29 cellular contexts compared by ENCODE assay signal in the genomic region with DNA sequence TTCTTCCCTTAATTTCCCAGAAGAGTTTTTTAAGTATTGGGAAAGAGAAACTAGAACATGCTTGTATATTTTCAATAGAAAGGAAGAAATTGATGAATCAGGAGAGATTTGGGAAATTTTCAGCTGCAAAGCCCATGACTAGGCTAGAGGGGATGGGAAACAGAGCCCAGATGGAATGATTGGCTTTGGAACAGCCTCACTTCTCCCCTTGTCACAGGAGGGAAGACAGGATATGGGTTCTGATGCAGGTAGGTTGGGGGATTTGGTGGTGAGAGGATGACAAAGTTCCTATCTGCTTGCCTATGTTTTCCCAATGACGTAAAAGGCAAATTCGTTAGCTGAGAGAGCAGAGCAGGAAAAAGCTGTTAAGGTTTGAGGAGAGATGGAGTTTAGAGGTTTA.
"Had no signal": no experiment of that assay in that cellular context is flagged by ENCODE, and none has a peak within 500 bp of the region (broad histone marks: within the 10 kb centered on the region; RNA-seq: fewer than 3 reads in every experiment).

No MANE protein-coding gene starts in this region.

- H3K4me3 Mint-ChIP-seq: activated CD4-positive, alpha-beta memory T cell treated with anti-CD3 and anti-CD28 coated beads, Interleukin-2, amount 10 ng/mL, durations not matched to agents 7 days and 5 days; activated CD8-positive, alpha-beta memory T cell treated with anti-CD3 and anti-CD28 coated beads, Interleukin-2, amount 10 ng/mL, durations not matched to agents 7 days and 5 days; activated naive CD8-positive, alpha-beta T cell treated with anti-CD3 and anti-CD28 coated beads for 36 hours; central memory CD8-positive, alpha-beta T cell had no signal

- H3K36me3 Mint-ChIP-seq: activated CD8-positive, alpha-beta memory T cell treated with anti-CD3 and anti-CD28 coated beads, Interleukin-2, amount 10 ng/mL, durations not matched to agents 7 days and 5 days; activated naive CD8-positive, alpha-beta T cell treated with anti-CD3 and anti-CD28 coated beads for 36 hours had no signal

- H3K4me1 Mint-ChIP-seq: activated CD4-positive, alpha-beta memory T cell treated with anti-CD3 and anti-CD28 coated beads, Interleukin-2, amount 10 ng/mL, durations not matched to agents 7 days and 5 days; central memory CD8-positive, alpha-beta T cell had no signal

- H3K27ac Mint-ChIP-seq: activated CD4-positive, alpha-beta memory T cell treated with anti-CD3 and anti-CD28 coated beads, Interleukin-2, amount 10 ng/mL, durations not matched to agents 7 days and 5 days; activated CD8-positive, alpha-beta memory T cell treated with anti-CD3 and anti-CD28 coated beads, Interleukin-2, amount 10 ng/mL, durations not matched to agents 7 days and 5 days; activated naive CD8-positive, alpha-beta T cell treated with anti-CD3 and anti-CD28 coated beads for 36 hours had no signal

- ATAC-seq: activated CD8-positive, alpha-beta memory T cell treated with anti-CD3 and anti-CD28 coated beads, Interleukin-2, amount 10 ng/mL, durations not matched to agents 7 days and 5 days; Panc1 had no signal

- H3K27me3 Mint-ChIP-seq: activated naive CD8-positive, alpha-beta T cell treated with anti-CD3 and anti-CD28 coated beads for 36 hours; central memory CD8-positive, alpha-beta T cell had no signal

- H3K9me3 ChIP-seq: SJCRH30 had no signal

- H3K36me3 ChIP-seq: cardiac muscle cell, SJCRH30, WERI-Rb-1 had no signal

- H3K9me3 Mint-ChIP-seq: activated CD4-positive, alpha-beta memory T cell treated with anti-CD3 and anti-CD28 coated beads, Interleukin-2, amount 10 ng/mL, durations not matched to agents 7 days and 5 days; activated naive CD8-positive, alpha-beta T cell treated with anti-CD3 and anti-CD28 coated beads for 36 hours; central memory CD8-positive, alpha-beta T cell had no signal

- H3K4me3 ChIP-seq: cardiac muscle cell, SJCRH30, SK-N-MC had no signal

- H3K27me3 ChIP-seq: cardiac muscle cell had no signal

- H3K27ac ChIP-seq: cardiac muscle cell, SJCRH30, SK-N-MC, WERI-Rb-1 had no signal

- H3K4me1 ChIP-seq: SJCRH30 had no signal

- DNase-seq: activated CD4-positive, alpha-beta memory T cell treated with anti-CD3 and anti-CD28 coated beads, Interleukin-2, amount 10 ng/mL, durations not matched to agents 7 days and 5 days; activated CD4-positive, alpha-beta T cell treated with anti-CD3 and anti-CD28 coated beads for 1 hour; activated CD4-positive, alpha-beta T cell treated with anti-CD3 and anti-CD28 coated beads for 48 hours; activated CD4-positive, CD25-positive, alpha-beta regulatory T cell; activated CD8-positive, alpha-beta memory T cell treated with anti-CD3 and anti-CD28 coated beads for 24 hours; activated CD8-positive, alpha-beta memory T cell treated with anti-CD3 and anti-CD28 coated beads, Interleukin-2, amount 10 ng/mL, durations not matched to agents 7 days and 5 days; activated CD8-positive, alpha-beta memory T cell treated with anti-CD3 and anti-CD28 coated beads, Interleukin-2, amount 50 U/mL, for 48 hours; activated naive CD4-positive, alpha-beta T cell treated with anti-CD3 and anti-CD28 coated beads, Interleukin-2, amount 50 U/mL, for 16 hours; activated naive CD8-positive, alpha-beta T cell treated with anti-CD3 and anti-CD28 coated beads for 36 hours; amniotic stem cell; aorta; Karpas-422; KBM-7; NCI-H1105; NCI-H1417 treated with DMSO at 0.1 percent for 48 hours; NCI-H1930; NCI-H2081 treated with DMSO at 0.1 percent for 48 hours; NCI-H226; NCI-H446 treated with DMSO at 0.1 percent for 48 hours; NCI-H524; NCI-H69; SHP77; SJCRH30; T1000; WERI-Rb-1 had no signal
